Comparison of ENCODE assay signal across 8 cellular contexts in genomic region chr1:43545686-43546387, GRCh38. TPM values are rescaled to one million over a fixed set of nuclear protein-coding genes. Genes with fewer than 3 reads are reported as not detected.
A peak's percentile ranks its signal among the peaks of the same experiment; 100 is the strongest.
DNase-seq lines count a peak whose midpoint lies in the region; ATAC-seq and TF ChIP-seq lines count a peak whose summit lies in the region.

No MANE protein-coding gene starts in this region.

- TF ChIP-seq POLR2A in spleen (IDR thresholded peaks at IDR 0.05): no peak

- H3K4me2 ChIP-seq in mesenchymal stem cell (ENCODE audit: low read length, poor library complexity, severe bottlenecking): no peak overlapping the region

- no peaks in the 10 kb centered on the region for H3K9me3 Mint-ChIP-seq in activated T-cell treated with anti-CD3 and anti-CD28 coated beads, Interleukin-2, amount 50 U/mL, for 72 hours

- H3K23ac ChIP-seq in mesenchymal stem cell (ENCODE audit: low read length in 2 of 2): no peak overlapping the region

- in situ Hi-C loops in T47D (cut with HindIII; ENCODE audit: low pct_unique_long_range_greater_than_20kb, low sequenced_read_pairs): no loop called here

- ATAC-seq in GM19452 (IDR thresholded peaks at IDR 0.05; ENCODE audit: unreplicated experiment) (no peak), HG03196 (IDR thresholded peaks at IDR 0.05; ENCODE audit: unreplicated experiment) (no peak)
- ATAC-seq in activated T-cell treated with anti-CD3 and anti-CD28 coated beads, Interleukin-2, amount 50 U/mL, for 72 hours (replicated peaks in 1 of 2): no peak

- no peak overlapping the region for H3K4me3 ChIP-seq in mesenchymal stem cell (ENCODE audit: insufficient read depth in 1 of 2, low read depth in 1 of 2, low read length in 2 of 2)
- no peak overlapping the region for H3K4me3 ChIP-seq in spleen

- H3K4ac ChIP-seq in mesenchymal stem cell (ENCODE audit: low read depth in 1 of 2, low read length in 2 of 2): peak overlapping the region in 1 of 2 experiments; percentile 29

- H3K4me3 Mint-ChIP-seq in activated T-cell treated with anti-CD3 and anti-CD28 coated beads, Interleukin-2, amount 50 U/mL, for 72 hours: no peak overlapping the region

- no peak overlapping the region for H3K27ac Mint-ChIP-seq in activated T-cell treated with anti-CD3 and anti-CD28 coated beads, Interleukin-2, amount 50 U/mL, for 72 hours

- peaks cover 20% of the 10 kb centered on the region for H3K4me1 ChIP-seq in mesenchymal stem cell (ENCODE audit: control insufficient read depth, insufficient read depth, low read depth, low read length)
- H3K4me1 ChIP-seq in spleen: peaks cover 10 to 38% (median 23%) of the 10 kb centered on the region in 6 donors

- peak overlapping the region; percentile 0 to 15 for H3K18ac ChIP-seq in mesenchymal stem cell (ENCODE audit: low read depth in 1 of 2, low read length in 2 of 2)

- intact Hi-C loops in spleen (cut with DNase I; ENCODE audit: low total_unique reads): no loop called here

- peak overlapping the region; percentile 23 to 42 for H2BK12ac ChIP-seq in mesenchymal stem cell (ENCODE audit: low read length in 2 of 2)

- no peak overlapping the region for H4K91ac ChIP-seq in mesenchymal stem cell (ENCODE audit: low read length)

- peaks cover 14% of the 10 kb centered on the region for H3K4me1 Mint-ChIP-seq in activated T-cell treated with anti-CD3 and anti-CD28 coated beads, Interleukin-2, amount 50 U/mL, for 72 hours (ENCODE audit: low read depth)

- TF ChIP-seq CTCF in spleen (IDR thresholded peaks at IDR 0.05 in 8 of 11, conservative IDR thresholded peaks at IDR 0.05 in 3 of 11): no peak

- H3K9me3 ChIP-seq in mesenchymal stem cell (ENCODE audit: control insufficient read depth, low read length) (no peaks in the 10 kb centered on the region), spleen (no peaks in the 10 kb centered on the region)

- no peak overlapping the region for H2BK5ac ChIP-seq in mesenchymal stem cell (ENCODE audit: low read depth, low read length, poor library complexity, severe bottlenecking)

- peak overlapping the region; percentile 45 for H2BK120ac ChIP-seq in mesenchymal stem cell (ENCODE audit: low read depth, low read length)

- H2BK15ac ChIP-seq in mesenchymal stem cell (ENCODE audit: low read depth, poor library complexity, severe bottlenecking): no peak overlapping the region

- no peak overlapping the region for H2AK5ac ChIP-seq in mesenchymal stem cell (ENCODE audit: low read length, severe bottlenecking)

- H2AFZ ChIP-seq in mesenchymal stem cell (ENCODE audit: low read depth, low read length): no peak overlapping the region

- no peaks in the 10 kb centered on the region for H3K36me3 Mint-ChIP-seq in activated T-cell treated with anti-CD3 and anti-CD28 coated beads, Interleukin-2, amount 50 U/mL, for 72 hours (ENCODE audit: insufficient read depth in 2 of 2)

- WGBS in mesenchymal stem cell: 44% methylated on average over 7 of the region's 12 CpGs
- WGBS in spleen, 5 donors: 41 to 62% (median 59%) methylated on average over 9 to 12 of the region's 12 CpGs

- peak; percentile 91 for DNase-seq in Ammon's horn (ENCODE audit: low spot score)
- peak; percentile 23 for DNase-seq in LHCN-M2 (ENCODE audit: low read depth)
- DNase-seq in T47D (ENCODE audit: low read depth in 1 of 2, low spot score in 1 of 2): peak; percentile 51 to 87
- peak; percentile 62 for DNase-seq in mesenchymal stem cell
- no peak for DNase-seq in activated T-cell treated with anti-CD3 and anti-CD28 coated beads, Interleukin-2, amount 50 U/mL, for 72 hours
- DNase-seq in spleen: no peak

- peak overlapping the region in 1 of 2 experiments; percentile 44 for H3K14ac ChIP-seq in mesenchymal stem cell (ENCODE audit: low read length in 2 of 2)

- no peaks in the 10 kb centered on the region for H3K27me3 ChIP-seq in mesenchymal stem cell (ENCODE audit: control insufficient read depth in 1 of 2, insufficient read depth in 1 of 2, low read length in 2 of 2)
- H3K27me3 ChIP-seq in spleen (replicated peaks in 1 of 7): peaks cover 0 to 11% (median 0%) of the 10 kb centered on the region in 7 donors

- H3K27ac ChIP-seq in mesenchymal stem cell (ENCODE audit: low read length, poor library complexity, severe bottlenecking) (no peak overlapping the region), spleen (no peak overlapping the region)

- peak overlapping the region; percentile 12 for H4K8ac ChIP-seq in mesenchymal stem cell (ENCODE audit: low read length)

- peaks cover 26% of the 10 kb centered on the region for H3K79me1 ChIP-seq in mesenchymal stem cell (replicated peaks; ENCODE audit: low read length, poor library complexity, severe bottlenecking)

- H3K36me3 ChIP-seq in mesenchymal stem cell (ENCODE audit: control insufficient read depth in 1 of 2, insufficient read depth in 2 of 2, low read depth in 1 of 2, low read length in 2 of 2) (peaks cover 0 to 60% of the 10 kb centered on the region in 2 experiments), spleen (no peaks in the 10 kb centered on the region)

- H3K27me3 Mint-ChIP-seq in activated T-cell treated with anti-CD3 and anti-CD28 coated beads, Interleukin-2, amount 50 U/mL, for 72 hours (ENCODE audit: low read depth): peaks cover 7% of the 10 kb centered on the region

- H3K9ac ChIP-seq in mesenchymal stem cell (ENCODE audit: low read length): no peak overlapping the region

RNA-seq across cellular contexts. Expression of gene PTPRF, which starts 15.2 kb away (rescaled TPM):
- total RNA-seq in LHCN-M2 (2014; rRNA removed) (12.8 and 13.7 TPM in 2 replicates), spleen (10 to 100 TPM in 6 of 7 donors, 1 to 10 TPM in 1; 8.3 to 25.0 (median 14.8) TPM)
- 46.3 TPM for polyA plus RNA-seq in LHCN-M2 (2012)
- 51.3 TPM for polyA plus RNA-seq in mesenchymal stem cell (2013, experiment 1 of 2)
- polyA plus RNA-seq in mesenchymal stem cell (2013, experiment 2 of 2): 51.0 TPM
- 1 to 10 TPM; 2.2 to 6.2 TPM for total RNA-seq in activated T-cell treated with anti-CD3 and anti-CD28 coated beads, Interleukin-2, amount 50 U/mL, for 72 hours
- polyA plus RNA-seq in spleen: 1 to 10 TPM; 2.7 to 3.9 (median 3.5) TPM

Comparison
In these comparisons a context has a peak if more than half of its experiments do, and no peak if none do; other contexts are left out.
1. DNase-seq: peak in Ammon's horn (single experiment), LHCN-M2 (single experiment), T47D (2 of 2) and mesenchymal stem cell (single experiment); none in activated T-cell treated with anti-CD3 and anti-CD28 coated beads, Interleukin-2, amount 50 U/mL, for 72 hours (0 of 2) and spleen (single experiment).